ENCODE assay signal across 1 cellular context in genomic region chr3:48473617-48473952, GRCh38.
TF ChIP-seq lines count a peak whose summit lies in the region.

No MANE protein-coding gene starts in this region.

TF ChIP-seq in K562, 482 proteins besides CTCF, POLR2A, EP300 and RAD21:
- TF ChIP-seq ZNF175 (CRISPR knock-in tag; IDR thresholded peaks at IDR 0.05; ENCODE audit: low read depth) (no peak), ZNF134 (CRISPR knock-in tag; conservative IDR thresholded peaks at IDR 0.05) (no peak), ATF3 (IDR thresholded peaks at IDR 0.05) (no peak), ATF3 (CRISPR knock-in tag; conservative IDR thresholded peaks at IDR 0.05) (no peak), RFX7 (CRISPR knock-in tag; IDR thresholded peaks at IDR 0.05) (no peak), HDAC1 (IDR thresholded peaks at IDR 0.05) (0 out of 4 replicates have a peak, but pooled peaks of 1 of the 2 experiments have one; percentile 8), TCF3 (CRISPR knock-in tag; IDR thresholded peaks at IDR 0.05) (no peak), TFAP4 (CRISPR knock-in tag; IDR thresholded peaks at IDR 0.05; ENCODE audit: borderline replicate concordance) (0 out of 2 replicates have a peak, but pooled peaks have one; percentile 0), ZNF699 (CRISPR knock-in tag; IDR thresholded peaks at IDR 0.05; ENCODE audit: insufficient replicate concordance) (no peak), SMARCA5 (IDR thresholded peaks at IDR 0.05) (0 out of 2 replicates have a peak, but pooled peaks have one; percentile 1)
TF ChIP-seq in K562: peak in this region for 3.
